ENCODE assay signal across 29 cellular contexts in the genomic region with DNA sequence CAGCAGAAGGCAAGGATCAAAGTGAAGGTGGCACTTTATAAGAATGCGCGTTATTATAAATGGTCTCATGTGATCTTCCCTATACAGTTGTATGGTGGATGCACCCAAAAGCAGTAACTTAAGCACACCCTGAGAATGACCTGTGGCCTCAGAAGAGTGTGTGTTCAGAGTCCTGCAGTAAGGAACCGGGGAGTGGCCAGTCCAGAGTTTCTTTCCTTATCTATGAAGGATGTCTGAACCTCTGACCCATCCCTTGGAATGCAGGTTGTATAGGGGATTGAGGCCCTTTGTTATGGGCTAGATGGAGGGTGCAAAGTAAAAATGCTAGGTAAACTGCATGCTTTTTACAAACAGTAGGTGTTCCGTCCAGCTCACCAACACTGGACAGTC.
"Had no signal": no experiment of that assay in that cellular context is flagged by ENCODE, and none has a peak within 500 bp of the region (broad histone marks: within the 10 kb centered on the region; RNA-seq: fewer than 3 reads in every experiment).

No MANE protein-coding gene starts in this region.

- H3K27me3 ChIP-seq: heart right ventricle, hepatocyte, left lung, pancreas, spleen, suprapubic skin, tibial artery, upper lobe of right lung had no signal

- DNase-seq: heart right ventricle; islet precursor cell; left lung; lower lobe of right lung; mammary epithelial cell; mesendoderm; naive thymus-derived CD4-positive, alpha-beta T cell; nucleus accumbens; pancreas; posterior cingulate gyrus; retina; right cardiac atrium; spleen; stimulated activated CD4-positive, alpha-beta T cell treated with anti-CD3 and anti-CD28 coated beads, Interleukin-4, amount 100 ng/mL, for 24 hours; stimulated activated naive CD4-positive, alpha-beta T cell; tibial artery; trophoblast cell; upper lobe of right lung had no signal

- H3K4me1 Mint-ChIP-seq: mesothelial cell of epicardium had no signal

- ATAC-seq: heart right ventricle; left lung; lower lobe of right lung; naive thymus-derived CD4-positive, alpha-beta T cell; pancreas; right cardiac atrium; sciatic nerve; upper lobe of right lung had no signal

- H3K9me3 ChIP-seq: heart right ventricle, left lung, lower lobe of right lung, pancreas, prostate gland, spleen, suprapubic skin, thoracic aorta, tibial artery, upper lobe of right lung had no signal

- H3K4me2 ChIP-seq: hepatocyte had no signal

- H3K4me1 ChIP-seq: heart right ventricle, left lung, lower lobe of right lung, pancreas, prostate gland, spleen, suprapubic skin, tibial artery, upper lobe of right lung had no signal

- H3K9me3 Mint-ChIP-seq: mesothelial cell of epicardium; nephron; stimulated activated effector memory CD8-positive, alpha-beta T cell treated with anti-CD3 and anti-CD28 coated beads, Interleukin-12 subunit alpha, Interleukin-12 subunit beta, amount 100 ng/mL, for 72 hours; stimulated activated naive CD8-positive, alpha-beta T cell treated with anti-CD3 and anti-CD28 coated beads, Interleukin-15, Interleukin-2, amounts not matched to agents 100 ng/mL and 50 ng/mL, for 24 hours had no signal

- H3K36me3 Mint-ChIP-seq: mesothelial cell of epicardium; stimulated activated effector memory CD8-positive, alpha-beta T cell treated with anti-CD3 and anti-CD28 coated beads, Interleukin-12 subunit alpha, Interleukin-12 subunit beta, amount 100 ng/mL, for 72 hours had no signal

- H3K27me3 Mint-ChIP-seq: naive thymus-derived CD4-positive, alpha-beta T cell; stimulated activated naive CD8-positive, alpha-beta T cell treated with anti-CD3 and anti-CD28 coated beads, Interleukin-15, Interleukin-2, amounts not matched to agents 100 ng/mL and 50 ng/mL, for 24 hours had no signal

- H3K27ac Mint-ChIP-seq: mesothelial cell of epicardium; nephron; stimulated activated effector memory CD8-positive, alpha-beta T cell treated with anti-CD3 and anti-CD28 coated beads, Interleukin-12 subunit alpha, Interleukin-12 subunit beta, amount 100 ng/mL, for 72 hours; stimulated activated naive CD8-positive, alpha-beta T cell treated with anti-CD3 and anti-CD28 coated beads, Interleukin-15, Interleukin-2, amounts not matched to agents 100 ng/mL and 50 ng/mL, for 24 hours had no signal

- H3K79me2 ChIP-seq: hepatocyte had no signal

- H3K36me3 ChIP-seq: heart right ventricle, left lung, lower lobe of right lung, pancreas, prostate gland, spleen, suprapubic skin, thoracic aorta, tibial artery, upper lobe of right lung had no signal

- H3K4me3 Mint-ChIP-seq: mesothelial cell of epicardium; naive thymus-derived CD4-positive, alpha-beta T cell; nephron; neural crest cell; stimulated activated effector memory CD8-positive, alpha-beta T cell treated with anti-CD3 and anti-CD28 coated beads, Interleukin-12 subunit alpha, Interleukin-12 subunit beta, amount 100 ng/mL, for 72 hours; stimulated activated naive CD8-positive, alpha-beta T cell treated with anti-CD3 and anti-CD28 coated beads, Interleukin-15, Interleukin-2, amounts not matched to agents 100 ng/mL and 50 ng/mL, for 24 hours had no signal

- H3K27ac ChIP-seq: heart right ventricle, hepatocyte, left lung, lower lobe of right lung, pancreas, prostate gland, skin epidermis, spleen, suprapubic skin, thoracic aorta, tibial artery, upper lobe of right lung had no signal

- H3K4me3 ChIP-seq: heart right ventricle, hepatocyte, left lung, lower lobe of right lung, pancreas, prostate gland, skin epidermis, spleen, suprapubic skin, thoracic aorta, tibial artery, upper lobe of right lung had no signal

- H2AFZ ChIP-seq: hepatocyte had no signal
